ENCODE assay signal across 33 cellular contexts in genomic region chr2:16166327-16166981, GRCh38.
DNase-seq lines count a peak whose midpoint lies in the region; ATAC-seq, FAIRE-seq and TF ChIP-seq lines count a peak whose summit lies in the region.
"Had no signal": no experiment of that assay in that cellular context is flagged by ENCODE, and none has a peak within 500 bp of the region (broad histone marks: within the 10 kb centered on the region; RNA-seq: fewer than 3 reads in every experiment).

No MANE protein-coding gene starts in this region.

- CTCF ChIA-PET in activated CD8-positive, alpha-beta T cell treated with anti-CD3 and anti-CD28 coated beads, Interleukin-2, amount 10 ng/mL, durations not matched to agents 7 days and 5 days (lab: Charles Lee), result interaction anchor here (0.8 kb wide), 1 partner anchor 17 kb away, joined by 3 read pairs; no protein-coding TSS in a partner anchor

- no peaks in the 10 kb centered on the region for H3K4me1 Mint-ChIP-seq in activated CD8-positive, alpha-beta T cell treated with anti-CD3 and anti-CD28 coated beads, Interleukin-2, amount 10 ng/mL, durations not matched to agents 7 days and 5 days (ENCODE audit: low read depth)
- H3K4me1 Mint-ChIP-seq: activated naive CD4-positive, alpha-beta T cell treated with anti-CD3 and anti-CD28 coated beads, Interleukin-2, amount 50 U/mL, for 24 hours; activated T-helper 17 cell treated with anti-CD3 and anti-CD28 coated beads, Interleukin-2, amount 50 U/mL, for 72 hours had no signal

- no peak for FAIRE-seq in kidney (lab: Jason Lieb, UNC)
- FAIRE-seq: A204.1, bronchial epithelial cell, K562, small intestine had no signal

- H3K4me1 ChIP-seq in BE2C, result peaks cover 7% of the 10 kb centered on the region
- no peaks in the 10 kb centered on the region for H3K4me1 ChIP-seq in kidney (ENCODE audit: control insufficient read depth in 1 of 2, insufficient read depth in 1 of 2, low read depth in 1 of 2, low read length in 2 of 2)
- H3K4me1 ChIP-seq: left ventricle myocardium inferior, Peyer's patch, uterus had no signal

- H3K9me3 Mint-ChIP-seq in activated CD8-positive, alpha-beta T cell treated with anti-CD3 and anti-CD28 coated beads, Interleukin-2, amount 10 ng/mL, durations not matched to agents 7 days and 5 days (ENCODE audit: insufficient read depth), result no peaks in the 10 kb centered on the region
- H3K9me3 Mint-ChIP-seq: activated naive CD4-positive, alpha-beta T cell treated with anti-CD3 and anti-CD28 coated beads, Interleukin-2, amount 50 U/mL, for 24 hours had no signal

- no peak overlapping the region for H3K27ac ChIP-seq in kidney (ENCODE audit: low read depth in 2 of 2, low read length in 2 of 2)
- H3K27ac ChIP-seq: epithelial cell of prostate, left ventricle myocardium inferior, Peyer's patch, uterus had no signal

- no peak overlapping the region for H3K9ac ChIP-seq in kidney (ENCODE audit: low read length in 2 of 2)

- H3K4me3 Mint-ChIP-seq in activated CD8-positive, alpha-beta T cell treated with anti-CD3 and anti-CD28 coated beads, Interleukin-2, amount 10 ng/mL, durations not matched to agents 7 days and 5 days, result no peak overlapping the region
- H3K4me3 Mint-ChIP-seq: activated naive CD4-positive, alpha-beta T cell treated with anti-CD3 and anti-CD28 coated beads, Interleukin-2, amount 50 U/mL, for 24 hours; activated T-helper 17 cell treated with anti-CD3 and anti-CD28 coated beads, Interleukin-2, amount 50 U/mL, for 72 hours; CD4-positive, CD25-positive, alpha-beta regulatory T cell; naive thymus-derived CD4-positive, alpha-beta T cell had no signal

- no peak for TF ChIP-seq CTCF in BE2C (IDR thresholded peaks at IDR 0.05; ENCODE audit: low read depth, low read length)
- TF ChIP-seq CTCF in kidney (IDR thresholded peaks at IDR 0.05; ENCODE audit: borderline replicate concordance, extremely low read depth, insufficient read depth), result no peak

- DNase-seq in BE2C (peak; percentile 100), NCI-H146 (lab: John Stamatoyannopoulos, UW) (peak; percentile 69), ecto neural progenitor cell (ENCODE audit: low spot score) (peak; percentile 81), mucosa of gallbladder (ENCODE audit: low spot score) (peak; percentile 3), kidney (no peak)
- DNase-seq in activated CD8-positive, alpha-beta T cell treated with anti-CD3 and anti-CD28 coated beads, Interleukin-2, amount 10 ng/mL, durations not matched to agents 7 days and 5 days, result no peak
- DNase-seq in stimulated activated naive CD4-positive, alpha-beta T cell (lab: John Stamatoyannopoulos, UW), result no peak
- DNase-seq: amygdala; Calu3; CD4-positive, CD25-positive, alpha-beta regulatory T cell; DMS79 treated with DMSO at 0.1 percent for 48 hours; effector CD8-positive, alpha-beta T cell; GF-D8; islet precursor cell; left ventricle myocardium inferior; naive thymus-derived CD4-positive, alpha-beta T cell; NCI-H1092; NCI-H187 treated with DMSO at 0.1 percent for 48 hours; NCI-H2171 treated with DMSO at 0.1 percent for 48 hours; NCI-H69; Peyer's patch; SHP77; small intestine; stimulated activated naive CD8-positive, alpha-beta T cell treated with anti-CD3 and anti-CD28 coated beads, Interleukin-15, Interleukin-2, amounts not matched to agents 100 U/mL and 50 U/mL, for 24 hours; T-helper 2 cell; uterus had no signal

- H3K27me3 Mint-ChIP-seq in activated CD8-positive, alpha-beta T cell treated with anti-CD3 and anti-CD28 coated beads, Interleukin-2, amount 10 ng/mL, durations not matched to agents 7 days and 5 days (ENCODE audit: low read depth), result no peaks in the 10 kb centered on the region
- H3K27me3 Mint-ChIP-seq: CD4-positive, CD25-positive, alpha-beta regulatory T cell had no signal

- no peaks in the 10 kb centered on the region for H3K27me3 ChIP-seq in BE2C
- H3K27me3 ChIP-seq: Peyer's patch, uterus had no signal

- no peaks in the 10 kb centered on the region for H3K36me3 Mint-ChIP-seq in activated CD8-positive, alpha-beta T cell treated with anti-CD3 and anti-CD28 coated beads, Interleukin-2, amount 10 ng/mL, durations not matched to agents 7 days and 5 days (ENCODE audit: low read depth)
- H3K36me3 Mint-ChIP-seq: activated naive CD4-positive, alpha-beta T cell treated with anti-CD3 and anti-CD28 coated beads, Interleukin-2, amount 50 U/mL, for 24 hours; CD4-positive, CD25-positive, alpha-beta regulatory T cell; naive thymus-derived CD4-positive, alpha-beta T cell had no signal

- ATAC-seq in activated CD8-positive, alpha-beta T cell treated with anti-CD3 and anti-CD28 coated beads, Interleukin-2, amount 10 ng/mL, durations not matched to agents 7 days and 5 days, result no peak
- ATAC-seq in GM21528 (IDR thresholded peaks at IDR 0.05; ENCODE audit: low FRiP score, unreplicated experiment), result no peak
- ATAC-seq: activated T-helper 17 cell treated with anti-CD3 and anti-CD28 coated beads, Interleukin-2, amount 50 U/mL, for 72 hours; K562; naive thymus-derived CD4-positive, alpha-beta T cell; stimulated activated naive CD8-positive, alpha-beta T cell treated with anti-CD3 and anti-CD28 coated beads, Interleukin-15, Interleukin-2, amounts not matched to agents 100 U/mL and 50 U/mL, for 24 hours had no signal

- POLR2A ChIA-PET in activated CD8-positive, alpha-beta T cell treated with anti-CD3 and anti-CD28 coated beads, Interleukin-2, amount 10 ng/mL, durations not matched to agents 7 days and 5 days (lab: Charles Lee), result no interaction called here

- H3K9me3 ChIP-seq in BE2C, result peaks cover 34% of the 10 kb centered on the region
- no peaks in the 10 kb centered on the region for H3K9me3 ChIP-seq in kidney (ENCODE audit: control insufficient read depth in 1 of 2, low read length in 2 of 2)
- H3K9me3 ChIP-seq: left ventricle myocardium inferior, Peyer's patch, uterus had no signal

- H3K36me3 ChIP-seq in BE2C, result no peaks in the 10 kb centered on the region
- H3K36me3 ChIP-seq in kidney (ENCODE audit: control insufficient read depth in 1 of 2, insufficient read depth in 2 of 2, low read length in 2 of 2), result no peaks in the 10 kb centered on the region
- H3K36me3 ChIP-seq: left ventricle myocardium inferior, Peyer's patch, uterus had no signal

- intact Hi-C loops in kidney (cut with DNase I), result no loop called here

- no peak overlapping the region for H3K27ac Mint-ChIP-seq in activated CD8-positive, alpha-beta T cell treated with anti-CD3 and anti-CD28 coated beads, Interleukin-2, amount 10 ng/mL, durations not matched to agents 7 days and 5 days
- H3K27ac Mint-ChIP-seq: activated naive CD4-positive, alpha-beta T cell treated with anti-CD3 and anti-CD28 coated beads, Interleukin-2, amount 50 U/mL, for 24 hours; activated T-helper 17 cell treated with anti-CD3 and anti-CD28 coated beads, Interleukin-2, amount 50 U/mL, for 72 hours; CD4-positive, CD25-positive, alpha-beta regulatory T cell; naive thymus-derived CD4-positive, alpha-beta T cell had no signal

- H3K4me3 ChIP-seq in BE2C (ENCODE audit: low read depth, low read length) (no peak overlapping the region), kidney (ENCODE audit: low read length in 2 of 2) (no peak overlapping the region)
- H3K4me3 ChIP-seq: K562, left ventricle myocardium inferior, Peyer's patch, uterus had no signal

Comparison
In these comparisons a context has a peak if more than half of its experiments do, and no peak if none do; other contexts are left out.
1. DNase-seq: peak in BE2C (single experiment), NCI-H146 (single experiment), ecto neural progenitor cell (single experiment) and mucosa of gallbladder (single experiment); none in activated CD8-positive, alpha-beta T cell treated with anti-CD3 and anti-CD28 coated beads, Interleukin-2, amount 10 ng/mL, durations not matched to agents 7 days and 5 days (single experiment), kidney (single experiment) and stimulated activated naive CD4-positive, alpha-beta T cell (0 of 6).